ENCODE assay signal across 23 cellular contexts in the genomic region with DNA sequence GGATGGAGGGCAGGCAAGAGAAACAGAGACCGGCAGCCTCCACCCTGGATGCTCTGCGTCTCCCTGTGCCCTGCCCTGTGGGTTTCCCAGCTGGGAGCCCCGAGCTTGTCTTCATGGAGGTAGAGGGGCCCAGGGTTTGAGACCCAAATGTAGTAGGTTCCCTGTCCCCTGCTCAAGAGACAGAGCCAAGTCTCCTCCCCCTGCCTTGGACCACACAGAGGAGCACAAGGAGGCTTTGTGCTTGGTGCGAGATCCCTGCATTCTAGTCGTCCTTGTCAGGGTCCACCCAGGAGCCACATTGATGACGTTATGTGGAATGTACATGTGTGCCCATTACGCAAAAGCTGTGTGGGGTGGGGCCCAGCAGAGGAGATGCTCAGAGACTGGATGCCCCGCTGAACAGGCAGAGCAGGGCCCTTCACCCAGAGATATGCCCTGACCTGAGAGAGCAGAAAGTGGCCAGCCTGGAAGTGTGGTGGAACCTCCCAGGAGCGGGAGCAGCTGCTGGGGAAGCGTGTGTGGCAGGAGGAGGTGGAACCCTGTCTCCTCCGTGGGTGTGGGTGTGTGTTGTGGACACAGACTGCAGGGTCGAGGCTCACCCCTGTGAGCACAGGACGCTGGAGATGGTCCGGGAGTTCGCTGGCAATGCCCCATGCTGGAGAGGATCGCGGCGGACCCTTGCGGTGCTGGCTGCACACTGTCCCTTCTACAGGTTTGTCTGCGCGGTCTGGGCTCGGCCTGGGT. TPM values are rescaled to one million over a fixed set of nuclear protein-coding genes. Genes with fewer than 3 reads are reported as not detected.
"Had no signal": no experiment of that assay in that cellular context is flagged by ENCODE, and none has a peak within 500 bp of the region (broad histone marks: within the 10 kb centered on the region; RNA-seq: fewer than 3 reads in every experiment).

No MANE protein-coding gene starts in this region.

- H3K36me3 Mint-ChIP-seq: naive thymus-derived CD8-positive, alpha-beta T cell had no signal

- ATAC-seq: activated CD8-positive, alpha-beta T cell treated with anti-CD3 and anti-CD28 coated beads, Interleukin-2, amount 10 ng/mL, durations not matched to agents 7 days and 5 days; activated T-cell treated with anti-CD3 and anti-CD28 coated beads, Interleukin-2, amount 50 U/mL, for 72 hours; naive thymus-derived CD8-positive, alpha-beta T cell had no signal

- DNase-seq: activated B cell treated with CpG ODN at 0.5 μM for 24 hours; activated CD4-positive, alpha-beta T cell treated with anti-CD3 and anti-CD28 coated beads for 48 hours; activated CD8-positive, alpha-beta memory T cell treated with anti-CD3 and anti-CD28 coated beads, Interleukin-2, amount 50 U/mL, for 4 hours; activated CD8-positive, alpha-beta T cell treated with anti-CD3 and anti-CD28 coated beads, Interleukin-2, amount 10 ng/mL, durations not matched to agents 7 days and 5 days; activated T-cell treated with anti-CD3 and anti-CD28 coated beads, Interleukin-2, amount 50 U/mL, for 72 hours; mammary epithelial cell; mucosa of descending colon; naive thymus-derived CD8-positive, alpha-beta T cell; nucleus accumbens; small intestine; stimulated activated CD4-positive, alpha-beta T cell treated with anti-CD3 and anti-CD28 coated beads, Interleukin-4, amount 100 ng/mL, for 4 hours; stimulated activated CD8-positive, alpha-beta memory T cell treated with anti-CD3 and anti-CD28 coated beads, Interleukin-4, amount 100 ng/mL, for 48 hours; SW 1271 had no signal

- H3K27ac ChIP-seq: gastroesophageal sphincter, right atrium auricular region, tibial nerve had no signal

- H3K4me3 ChIP-seq: gastroesophageal sphincter, mucosa of descending colon, right atrium auricular region, tibial nerve had no signal

- H3K4me3 Mint-ChIP-seq: activated B cell treated with CpG ODN at 0.5 μM for 24 hours; activated CD8-positive, alpha-beta T cell treated with anti-CD3 and anti-CD28 coated beads, Interleukin-2, amount 10 ng/mL, durations not matched to agents 7 days and 5 days; activated T-cell treated with anti-CD3 and anti-CD28 coated beads, Interleukin-2, amount 50 U/mL, for 72 hours; naive thymus-derived CD8-positive, alpha-beta T cell; T-helper 2 cell treated with Interferon-gamma antibody and Interleukin-4, amounts not matched to agents 5 μg/mL and 100 μg/mL, for 36 hours had no signal

- H3K9me3 ChIP-seq: gastroesophageal sphincter, mucosa of descending colon, right atrium auricular region, tibial nerve had no signal

- H3K36me3 ChIP-seq: gastroesophageal sphincter, right atrium auricular region, tibial nerve had no signal

- H3K27ac Mint-ChIP-seq: activated B cell treated with CpG ODN at 0.5 μM for 24 hours; activated CD8-positive, alpha-beta T cell treated with anti-CD3 and anti-CD28 coated beads, Interleukin-2, amount 10 ng/mL, durations not matched to agents 7 days and 5 days; activated T-cell treated with anti-CD3 and anti-CD28 coated beads, Interleukin-2, amount 50 U/mL, for 72 hours; progenitor cell of endocrine pancreas; T-helper 2 cell treated with Interferon-gamma antibody and Interleukin-4, amounts not matched to agents 5 μg/mL and 100 μg/mL, for 36 hours had no signal

- H3K4me1 Mint-ChIP-seq: activated B cell treated with CpG ODN at 0.5 μM for 24 hours; naive thymus-derived CD8-positive, alpha-beta T cell had no signal

- H3K27me3 ChIP-seq: right atrium auricular region, tibial nerve had no signal

- H3K27me3 Mint-ChIP-seq: progenitor cell of endocrine pancreas had no signal

- H3K4me1 ChIP-seq: gastroesophageal sphincter, right atrium auricular region, tibial nerve had no signal

- FAIRE-seq: astrocyte, bronchial epithelial cell, small intestine had no signal

- H3K9me3 Mint-ChIP-seq: activated B cell treated with CpG ODN at 0.5 μM for 24 hours; activated T-cell treated with anti-CD3 and anti-CD28 coated beads, Interleukin-2, amount 50 U/mL, for 72 hours; naive thymus-derived CD8-positive, alpha-beta T cell; T-helper 2 cell treated with Interferon-gamma antibody and Interleukin-4, amounts not matched to agents 5 μg/mL and 100 μg/mL, for 36 hours had no signal

RNA-seq across cellular contexts. Expression of gene VWA2, which starts 39.3 kb away (rescaled TPM):
- total RNA-seq: activated B cell treated with CpG ODN at 0.5 μM for 24 hours; activated CD8-positive, alpha-beta T cell treated with anti-CD3 and anti-CD28 coated beads, Interleukin-2, amount 10 ng/mL, durations not matched to agents 7 days and 5 days; activated T-cell treated with anti-CD3 and anti-CD28 coated beads, Interleukin-2, amount 50 U/mL, for 72 hours; chondrocyte; dermis microvascular lymphatic vessel endothelial cell; naive thymus-derived CD8-positive, alpha-beta T cell; right atrium auricular region; SK-MEL-5 had no signal
- polyA plus RNA-seq: naive thymus-derived CD8-positive, alpha-beta T cell had no signal
